ENCODE assay signal across 8 cellular contexts in genomic region chr18:37476182-37476581, GRCh38.
DNase-seq lines count a peak whose midpoint lies in the region; ATAC-seq and TF ChIP-seq lines count a peak whose summit lies in the region.

No MANE protein-coding gene starts in this region.

- TF ChIP-seq EP300 in Ishikawa (IDR thresholded peaks at IDR 0.05; ENCODE audit: borderline replicate concordance), result no peak

- H3K27ac Mint-ChIP-seq in activated CD8-positive, alpha-beta T cell treated with anti-CD3 and anti-CD28 coated beads, Interleukin-2, amount 10 ng/mL, durations not matched to agents 7 days and 5 days, result no peak overlapping the region

- intact Hi-C loops in heart left ventricle (cut with DNase I) (loop anchor here in 6 of 10 donors (1.0 to 10.0 kb wide), 5 partner anchors 89 to 131 kb away; no protein-coding TSS in a partner anchor), left cardiac atrium (cut with DNase I) (loop anchor here in 1 of 2 donors (5.0 kb wide), 1 partner anchor 89 kb away; no protein-coding TSS in a partner anchor), ascending aorta (cut with DNase I) (no loop called here)

- no peaks in the 10 kb centered on the region for H3K4me1 Mint-ChIP-seq in activated CD8-positive, alpha-beta T cell treated with anti-CD3 and anti-CD28 coated beads, Interleukin-2, amount 10 ng/mL, durations not matched to agents 7 days and 5 days (ENCODE audit: low read depth)

- ATAC-seq in heart left ventricle (peak in 1 of 4 donors; percentile 11), left cardiac atrium (no peak), GM19328 (IDR thresholded peaks at IDR 0.05; ENCODE audit: unreplicated experiment) (no peak), GM21576 (IDR thresholded peaks at IDR 0.05; ENCODE audit: unreplicated experiment) (no peak)
- ATAC-seq in activated CD8-positive, alpha-beta T cell treated with anti-CD3 and anti-CD28 coated beads, Interleukin-2, amount 10 ng/mL, durations not matched to agents 7 days and 5 days, result no peak

- 29 to 36% (median 31%) methylated on average over 6 of the region's 6 CpGs for WGBS in heart left ventricle, 4 donors
- 33% methylated on average over 6 of the region's 6 CpGs for WGBS in liver

- H3K4me3 ChIP-seq in heart left ventricle (no peak overlapping the region), liver (ENCODE audit: low read depth in 1 of 3, low read length in 3 of 3) (no peak overlapping the region), ascending aorta (no peak overlapping the region)

- H3K27me3 Mint-ChIP-seq in activated CD8-positive, alpha-beta T cell treated with anti-CD3 and anti-CD28 coated beads, Interleukin-2, amount 10 ng/mL, durations not matched to agents 7 days and 5 days (ENCODE audit: low read depth), result peaks cover 3% of the 10 kb centered on the region

- H3K9me3 ChIP-seq in heart left ventricle (no peaks in the 10 kb centered on the region), liver (ENCODE audit: control insufficient read depth in 4 of 4, low read length in 3 of 4) (no peaks in the 10 kb centered on the region), ascending aorta (no peaks in the 10 kb centered on the region)

- CTCF ChIA-PET in activated CD8-positive, alpha-beta T cell treated with anti-CD3 and anti-CD28 coated beads, Interleukin-2, amount 10 ng/mL, durations not matched to agents 7 days and 5 days (lab: Charles Lee), result no interaction called here

- no peak for TF ChIP-seq POLR2A in heart left ventricle (IDR thresholded peaks at IDR 0.05)

- TF ChIP-seq RAD21 in Ishikawa (IDR thresholded peaks at IDR 0.05; ENCODE audit: low read depth) (peak; percentile 60), liver (IDR thresholded peaks at IDR 0.05) (peak; percentile 23 to 53)

- H3K27me3 ChIP-seq in heart left ventricle, result peaks cover 0 to 35% (median 0%) of the 10 kb centered on the region in 9 donors
- H3K27me3 ChIP-seq in liver (ENCODE audit: control insufficient read depth in 4 of 4, insufficient read depth in 4 of 4, low read length in 3 of 4), result peaks cover 0 to 3% (median 0%) of the 10 kb centered on the region in 4 donors
- no peaks in the 10 kb centered on the region for H3K27me3 ChIP-seq in ascending aorta

- no peaks in the 10 kb centered on the region for H3K4me1 ChIP-seq in heart left ventricle
- no peaks in the 10 kb centered on the region for H3K4me1 ChIP-seq in liver (ENCODE audit: control insufficient read depth in 4 of 4, insufficient read depth in 4 of 4, low read length in 3 of 4)
- H3K4me1 ChIP-seq in ascending aorta, result no peaks in the 10 kb centered on the region

- H3K9me3 Mint-ChIP-seq in activated CD8-positive, alpha-beta T cell treated with anti-CD3 and anti-CD28 coated beads, Interleukin-2, amount 10 ng/mL, durations not matched to agents 7 days and 5 days (ENCODE audit: insufficient read depth), result no peaks in the 10 kb centered on the region

- DNase-seq in heart left ventricle (no peak), left cardiac atrium (no peak), ascending aorta (ENCODE audit: low spot score in 2 of 2) (no peak)
- DNase-seq in activated CD8-positive, alpha-beta T cell treated with anti-CD3 and anti-CD28 coated beads, Interleukin-2, amount 10 ng/mL, durations not matched to agents 7 days and 5 days, result peak; percentile 38

- peak; percentile 29 to 57 (median 48) for TF ChIP-seq CTCF in heart left ventricle (IDR thresholded peaks at IDR 0.05)
- no peak for TF ChIP-seq CTCF in liver (IDR thresholded peaks at IDR 0.05; ENCODE audit: low read depth, low read length, missing input control)
- TF ChIP-seq CTCF in ascending aorta (IDR thresholded peaks at IDR 0.05), result peak in 1 of 3 experiments; percentile 5

- H3K36me3 Mint-ChIP-seq in activated CD8-positive, alpha-beta T cell treated with anti-CD3 and anti-CD28 coated beads, Interleukin-2, amount 10 ng/mL, durations not matched to agents 7 days and 5 days (ENCODE audit: low read depth), result no peaks in the 10 kb centered on the region

- no peak overlapping the region for H3K9ac ChIP-seq in liver (ENCODE audit: low read depth in 1 of 2, low read length in 2 of 2)

- H3K27ac ChIP-seq in heart left ventricle, result no peak overlapping the region
- no peak overlapping the region for H3K27ac ChIP-seq in liver (ENCODE audit: low read depth in 1 of 2, low read length in 2 of 2)
- H3K27ac ChIP-seq in ascending aorta, result no peak overlapping the region

- no peak overlapping the region for H3K4me3 Mint-ChIP-seq in activated CD8-positive, alpha-beta T cell treated with anti-CD3 and anti-CD28 coated beads, Interleukin-2, amount 10 ng/mL, durations not matched to agents 7 days and 5 days

- no peaks in the 10 kb centered on the region for H3K36me3 ChIP-seq in heart left ventricle
- H3K36me3 ChIP-seq in liver (ENCODE audit: control insufficient read depth in 4 of 4, insufficient read depth in 3 of 4, low read depth in 1 of 4, low read length in 3 of 4), result no peaks in the 10 kb centered on the region
- no peaks in the 10 kb centered on the region for H3K36me3 ChIP-seq in ascending aorta

- POLR2A ChIA-PET in activated CD8-positive, alpha-beta T cell treated with anti-CD3 and anti-CD28 coated beads, Interleukin-2, amount 10 ng/mL, durations not matched to agents 7 days and 5 days (lab: Charles Lee), result no interaction called here

TF ChIP-seq in Ishikawa, 13 proteins besides CTCF, POLR2A, EP300 and RAD21:
- TF ChIP-seq TEAD4 (IDR thresholded peaks at IDR 0.05) (peak; percentile 39; the same call in 1 of the 2 replicates), CREB1 (IDR thresholded peaks at IDR 0.05; ENCODE audit: low read depth) (no peak)

TF ChIP-seq in liver, 16 proteins besides CTCF, POLR2A, EP300 and RAD21:
- TF ChIP-seq ATF3 (IDR thresholded peaks at IDR 0.05) (no peak), GABPA (IDR thresholded peaks at IDR 0.05 in 1 of 2, conservative IDR thresholded peaks at IDR 0.05 in 1 of 2) (no peak), HNF4A (conservative IDR thresholded peaks at IDR 0.05) (no peak), ZBTB33 (IDR thresholded peaks at IDR 0.05) (no peak), HNF4G (IDR thresholded peaks at IDR 0.05) (no peak), FOXA2 (IDR thresholded peaks at IDR 0.05) (no peak), REST (IDR thresholded peaks at IDR 0.05) (no peak), MAX (IDR thresholded peaks at IDR 0.05) (no peak), YY1 (IDR thresholded peaks at IDR 0.05) (no peak), SP1 (IDR thresholded peaks at IDR 0.05) (no peak), TAF1 (conservative IDR thresholded peaks at IDR 0.05) (no peak), RXRA (IDR thresholded peaks at IDR 0.05) (no peak), JUND (IDR thresholded peaks at IDR 0.05) (no peak), FOXA1 (IDR thresholded peaks at IDR 0.05) (no peak), EGR1 (IDR thresholded peaks at IDR 0.05; ENCODE audit: low read depth in 2 of 2) (no peak), NR2F2 (IDR thresholded peaks at IDR 0.05) (no peak)
